ENCODE assay signal across 21 cellular contexts in the genomic region with DNA sequence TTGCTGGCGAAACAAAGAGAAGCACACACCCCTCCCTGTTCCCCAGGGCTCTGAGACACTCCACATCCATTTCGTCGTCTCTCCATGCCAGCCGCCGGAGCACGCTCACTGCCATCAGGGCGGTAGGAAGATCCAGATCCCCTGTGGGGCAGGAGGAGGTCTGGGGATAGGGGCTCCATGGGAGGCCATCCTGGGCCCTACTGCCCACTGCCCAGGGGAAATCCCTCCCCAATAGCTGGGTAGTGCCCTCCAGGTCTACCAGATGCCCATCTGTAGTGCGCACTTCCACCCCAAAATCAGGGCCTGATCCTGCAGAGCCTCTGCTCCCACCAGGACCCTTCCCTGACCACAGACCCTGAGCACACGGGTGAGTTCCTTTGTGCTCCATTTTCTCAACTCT.
"Had no signal": no experiment of that assay in that cellular context is flagged by ENCODE, and none has a peak within 500 bp of the region (broad histone marks: within the 10 kb centered on the region; RNA-seq: fewer than 3 reads in every experiment).

No MANE protein-coding gene starts in this region.

- H3K36me3 ChIP-seq: esophagus squamous epithelium, heart right ventricle, lower lobe of right lung, prostate gland, right atrium auricular region, sigmoid colon, thoracic aorta, transverse colon, upper lobe of right lung, vagina had no signal

- DNase-seq: dermis blood vessel endothelial cell; effector memory CD4-positive, alpha-beta T cell; esophagus squamous epithelium; foreskin melanocyte; glutamatergic neuron; heart right ventricle; hippocampal formation; left ventricle myocardium superior; lower lobe of right lung; natural killer cell; sigmoid colon; stimulated activated CD4-positive, alpha-beta T cell treated with anti-CD3 and anti-CD28 coated beads, Interleukin-2, amount 100 ng/mL, for 24 hours; stimulated activated CD4-positive, alpha-beta T cell treated with anti-CD3 and anti-CD28 coated beads, Interleukin-4, amount 100 ng/mL, for 24 hours; stimulated activated naive B cell treated with anti-CD40 and anti-IgM and Interleukin-4, amounts not matched to agents 10 μg/mL and 1 μg/mL and 100 μg/mL, for 72 hours; transverse colon; upper lobe of right lung had no signal

- H3K27ac ChIP-seq: coronary artery, esophagus squamous epithelium, heart right ventricle, lower lobe of right lung, prostate gland, right atrium auricular region, sigmoid colon, thoracic aorta, transverse colon, upper lobe of right lung, vagina had no signal

- ATAC-seq: heart right ventricle; left ventricle myocardium superior; lower lobe of right lung; natural killer cell; stimulated activated naive B cell treated with anti-CD40 and anti-IgM and Interleukin-4, amounts not matched to agents 10 μg/mL and 1 μg/mL and 100 μg/mL, for 72 hours; upper lobe of right lung had no signal

- H3K4me1 ChIP-seq: esophagus squamous epithelium, heart right ventricle, lower lobe of right lung, prostate gland, right atrium auricular region, sigmoid colon, transverse colon, upper lobe of right lung, vagina had no signal

- H3K27me3 ChIP-seq: esophagus squamous epithelium, heart right ventricle, right atrium auricular region, sigmoid colon, transverse colon, upper lobe of right lung, vagina had no signal

- H3K4me3 ChIP-seq: coronary artery, esophagus squamous epithelium, heart right ventricle, lower lobe of right lung, prostate gland, right atrium auricular region, sigmoid colon, thoracic aorta, transverse colon, upper lobe of right lung, vagina had no signal

- H3K9me3 ChIP-seq: esophagus squamous epithelium, heart right ventricle, lower lobe of right lung, prostate gland, right atrium auricular region, sigmoid colon, thoracic aorta, transverse colon, upper lobe of right lung, vagina had no signal
